1 cellular context compared by ENCODE assay signal in the genomic region with DNA sequence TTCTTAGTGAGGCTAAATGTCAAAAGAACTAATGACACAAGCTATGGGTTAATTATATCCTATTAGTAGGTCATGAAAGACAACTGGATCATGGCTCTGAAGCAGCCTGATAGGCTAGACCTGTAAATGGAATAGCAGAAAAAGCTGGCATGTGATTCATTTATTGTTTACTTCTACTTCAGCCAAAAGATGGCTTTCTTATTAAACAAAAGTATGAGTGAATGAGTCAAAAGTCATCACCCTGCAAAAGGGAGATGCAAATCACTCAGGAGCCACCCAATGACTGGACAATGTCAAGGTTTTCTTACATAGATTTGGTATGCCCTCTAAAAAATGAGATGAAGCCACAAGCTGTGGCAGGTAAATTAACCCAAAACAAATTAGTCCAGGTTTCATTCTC.
TF ChIP-seq lines count a peak whose summit lies in the region.

No MANE protein-coding gene starts in this region.

TF ChIP-seq in IMR-90, 13 proteins besides CTCF, POLR2A, EP300 and RAD21:
- TF ChIP-seq NFE2L2 (IDR thresholded peaks at IDR 0.05; ENCODE audit: low read depth, low read length): no peak
- no peak for TF ChIP-seq CEBPB (IDR thresholded peaks at IDR 0.05; ENCODE audit: low read depth, low read length)
- TF ChIP-seq MAZ (IDR thresholded peaks at IDR 0.05; ENCODE audit: borderline replicate concordance, low read depth, low read length): no peak
TF ChIP-seq in IMR-90: peak in this region for 0.
